In genomic region chr1:220353229-220354012, GRCh38 we compare ENCODE assay signal across 23 cellular contexts.
A peak's percentile ranks its signal among the peaks of the same experiment; 100 is the strongest.
DNase-seq lines count a peak whose midpoint lies in the region; ATAC-seq and TF ChIP-seq lines count a peak whose summit lies in the region.
"Had no signal": no experiment of that assay in that cellular context is flagged by ENCODE, and none has a peak within 500 bp of the region (broad histone marks: within the 10 kb centered on the region; RNA-seq: fewer than 3 reads in every experiment).

No MANE protein-coding gene starts in this region.

- no peaks in the 10 kb centered on the region for H3K36me3 ChIP-seq in DOHH2 (ENCODE audit: control insufficient read depth, low read length)
- no peaks in the 10 kb centered on the region for H3K36me3 ChIP-seq in GM23338 (ENCODE audit: insufficient read depth)
- H3K36me3 ChIP-seq: breast epithelium, upper lobe of left lung had no signal

- H3K27ac Mint-ChIP-seq in GM23338 (no peak overlapping the region), glutamatergic neuron (ENCODE audit: unreplicated experiment) (peak overlapping the region; percentile 12), natural killer cell (no peak overlapping the region)
- H3K27ac Mint-ChIP-seq: activated CD4-positive, alpha-beta T cell treated with anti-CD3 and anti-CD28 coated beads for 36 hours; activated naive CD8-positive, alpha-beta T cell treated with anti-CD3 and anti-CD28 coated beads, Interleukin-2, amount 50 U/mL, for 24 hours; stimulated activated naive CD8-positive, alpha-beta T cell treated with anti-CD3 and anti-CD28 coated beads, Interleukin-15, amount 100 ng/mL, for 72 hours had no signal

- H3K9me2 ChIP-seq in DOHH2 (replicated peaks; ENCODE audit: control insufficient read depth, low read length) (no peaks in the 10 kb centered on the region), GM23338 (ENCODE audit: insufficient read depth) (no peaks in the 10 kb centered on the region)

- no peak overlapping the region for H3K4me3 ChIP-seq in DOHH2 (ENCODE audit: low read length)
- H3K4me3 ChIP-seq in GM23338, result no peak overlapping the region
- H3K4me3 ChIP-seq: breast epithelium, skin epidermis, upper lobe of left lung had no signal

- ATAC-seq in GM23338 (peak; percentile 99), natural killer cell (no peak), GM18868 (IDR thresholded peaks at IDR 0.05; ENCODE audit: unreplicated experiment) (no peak)
- ATAC-seq: activated CD4-positive, alpha-beta T cell treated with anti-CD3 and anti-CD28 coated beads for 36 hours; activated naive CD8-positive, alpha-beta T cell treated with anti-CD3 and anti-CD28 coated beads, Interleukin-2, amount 50 U/mL, for 24 hours; stimulated activated naive CD8-positive, alpha-beta T cell treated with anti-CD3 and anti-CD28 coated beads, Interleukin-15, amount 100 ng/mL, for 72 hours had no signal

- H3K4me1 ChIP-seq in DOHH2 (ENCODE audit: control insufficient read depth, low read length), result no peaks in the 10 kb centered on the region
- peaks cover 11% of the 10 kb centered on the region for H3K4me1 ChIP-seq in GM23338 (ENCODE audit: insufficient read depth)
- H3K4me1 ChIP-seq: breast epithelium, upper lobe of left lung had no signal

- 0 out of 2 replicates have a peak, but pooled peaks cover 2% of the 10 kb centered on the region for H3K27me3 ChIP-seq in DOHH2 (ENCODE audit: control insufficient read depth, low read length)
- H3K27me3 ChIP-seq in GM23338 (ENCODE audit: insufficient read depth), result no peaks in the 10 kb centered on the region
- H3K27me3 ChIP-seq: breast epithelium, upper lobe of left lung had no signal

- TF ChIP-seq CTCF in DOHH2 (IDR thresholded peaks at IDR 0.05; ENCODE audit: low read depth, low read length, poor library complexity, severe bottlenecking) (peak; percentile 20), GM23338 (conservative IDR thresholded peaks at IDR 0.05; ENCODE audit: low read depth in 2 of 2) (peak; percentile 51 to 53), glutamatergic neuron (IDR thresholded peaks at IDR 0.05; ENCODE audit: partially characterized antibody, unreplicated experiment) (peak; percentile 26), natural killer cell (IDR thresholded peaks at IDR 0.05) (no peak)

- no peaks in the 10 kb centered on the region for H3K79me2 ChIP-seq in DOHH2 (ENCODE audit: control insufficient read depth, low read length)
- no peaks in the 10 kb centered on the region for H3K79me2 ChIP-seq in GM23338 (replicated peaks; ENCODE audit: insufficient read depth)

- DNase-seq in GM23338 (ENCODE audit: low spot score) (peak; percentile 81), NCI-H69 (lab: John Stamatoyannopoulos, UW) (peak; percentile 41), glutamatergic neuron (peak; percentile 22), natural killer cell (no peak), HUDEP-2 (lab: John Stamatoyannopoulos, UW; ENCODE audit: unreplicated experiment in 76 of 76) (no peak), inferior parietal cortex (ENCODE audit: extremely low spot score) (no peak)
- DNase-seq: activated CD4-positive, alpha-beta T cell treated with anti-CD3 and anti-CD28 coated beads for 36 hours; activated naive CD8-positive, alpha-beta T cell treated with anti-CD3 and anti-CD28 coated beads, Interleukin-2, amount 50 U/mL, for 24 hours; COR-L47; hippocampal formation; naive B cell; NCI-H1105 treated with DMSO at 0.1 percent for 48 hours; NCI-H2107; NCI-H774; posterior cingulate gyrus; stimulated activated naive CD8-positive, alpha-beta T cell treated with anti-CD3 and anti-CD28 coated beads, Interleukin-15, amount 100 ng/mL, for 72 hours; T1000 had no signal

- H3K27me3 Mint-ChIP-seq in GM23338 (ENCODE audit: insufficient read depth, low read depth, poor library complexity) (peaks cover 3% of the 10 kb centered on the region), glutamatergic neuron (ENCODE audit: unreplicated experiment) (no peaks in the 10 kb centered on the region), natural killer cell (ENCODE audit: low read depth in 2 of 2) (peaks cover 6 to 12% of the 10 kb centered on the region in 2 donors)
- H3K27me3 Mint-ChIP-seq: activated naive CD8-positive, alpha-beta T cell treated with anti-CD3 and anti-CD28 coated beads, Interleukin-2, amount 50 U/mL, for 24 hours had no signal

- no peak overlapping the region for H3K4me3 Mint-ChIP-seq in GM23338
- no peak overlapping the region for H3K4me3 Mint-ChIP-seq in glutamatergic neuron (ENCODE audit: unreplicated experiment)
- H3K4me3 Mint-ChIP-seq in natural killer cell, result no peak overlapping the region
- H3K4me3 Mint-ChIP-seq: activated CD4-positive, alpha-beta T cell treated with anti-CD3 and anti-CD28 coated beads for 36 hours; activated naive CD8-positive, alpha-beta T cell treated with anti-CD3 and anti-CD28 coated beads, Interleukin-2, amount 50 U/mL, for 24 hours; naive B cell; stimulated activated naive CD8-positive, alpha-beta T cell treated with anti-CD3 and anti-CD28 coated beads, Interleukin-15, amount 100 ng/mL, for 72 hours had no signal

- H3K9me3 Mint-ChIP-seq in GM23338 (no peaks in the 10 kb centered on the region), glutamatergic neuron (ENCODE audit: unreplicated experiment) (no peaks in the 10 kb centered on the region), natural killer cell (no peaks in the 10 kb centered on the region)
- H3K9me3 Mint-ChIP-seq: activated naive CD8-positive, alpha-beta T cell treated with anti-CD3 and anti-CD28 coated beads, Interleukin-2, amount 50 U/mL, for 24 hours; naive B cell; stimulated activated naive CD8-positive, alpha-beta T cell treated with anti-CD3 and anti-CD28 coated beads, Interleukin-15, amount 100 ng/mL, for 72 hours had no signal

- H2AFZ ChIP-seq in GM23338, result peak overlapping the region; percentile 97

- H4K20me1 ChIP-seq in DOHH2 (ENCODE audit: control insufficient read depth, insufficient read depth, low read depth, low read length) (no peaks in the 10 kb centered on the region), GM23338 (replicated peaks; ENCODE audit: insufficient read depth) (no peaks in the 10 kb centered on the region)

- no peaks in the 10 kb centered on the region for H3K9me3 ChIP-seq in DOHH2 (ENCODE audit: control insufficient read depth, insufficient read depth, low read length)
- H3K9me3 ChIP-seq: breast epithelium, upper lobe of left lung had no signal

- H3K36me3 Mint-ChIP-seq in GM23338 (ENCODE audit: low read depth), result no peaks in the 10 kb centered on the region
- no peaks in the 10 kb centered on the region for H3K36me3 Mint-ChIP-seq in glutamatergic neuron (ENCODE audit: unreplicated experiment)
- H3K36me3 Mint-ChIP-seq in natural killer cell, result no peaks in the 10 kb centered on the region
- H3K36me3 Mint-ChIP-seq: naive B cell had no signal

- H3F3A ChIP-seq in DOHH2 (ENCODE audit: control insufficient read depth, insufficient read depth) (no peaks in the 10 kb centered on the region), GM23338 (replicated peaks; ENCODE audit: low read depth) (no peaks in the 10 kb centered on the region)

- H3K4me2 ChIP-seq in DOHH2 (ENCODE audit: low read length) (no peak overlapping the region), GM23338 (no peak overlapping the region)
- H3K4me2 ChIP-seq: KMS-11 had no signal

- H3K4me1 Mint-ChIP-seq in GM23338 (peaks cover 17% of the 10 kb centered on the region), glutamatergic neuron (ENCODE audit: low read depth, unreplicated experiment) (peaks cover 5% of the 10 kb centered on the region), natural killer cell (no peaks in the 10 kb centered on the region)
- H3K4me1 Mint-ChIP-seq: activated CD4-positive, alpha-beta T cell treated with anti-CD3 and anti-CD28 coated beads for 36 hours; activated naive CD8-positive, alpha-beta T cell treated with anti-CD3 and anti-CD28 coated beads, Interleukin-2, amount 50 U/mL, for 24 hours; naive B cell; stimulated activated naive CD8-positive, alpha-beta T cell treated with anti-CD3 and anti-CD28 coated beads, Interleukin-15, amount 100 ng/mL, for 72 hours had no signal

- intact Hi-C loops in natural killer cell (cut with micrococcal nuclease), result no loop called here

- H3K27ac ChIP-seq in DOHH2 (ENCODE audit: low read depth, low read length) (no peak overlapping the region), GM23338 (ENCODE audit: low read depth) (no peak overlapping the region)
- H3K27ac ChIP-seq: breast epithelium, KMS-11, skin epidermis, upper lobe of left lung had no signal

TF ChIP-seq in GM23338, 12 proteins besides CTCF, POLR2A, EP300 and RAD21 (continues in another document):
- TF ChIP-seq ZNF114 (CRISPR knock-in tag; IDR thresholded peaks at IDR 0.05), result no peak

Comparison
In these comparisons a context has a peak if more than half of its experiments do, and no peak if none do; other contexts are left out.
1. DNase-seq: peak in GM23338 (single experiment), NCI-H69 (single experiment) and glutamatergic neuron (single experiment); none in natural killer cell (single experiment), HUDEP-2 (0 of 76) and inferior parietal cortex (single experiment).